In the genomic region with DNA sequence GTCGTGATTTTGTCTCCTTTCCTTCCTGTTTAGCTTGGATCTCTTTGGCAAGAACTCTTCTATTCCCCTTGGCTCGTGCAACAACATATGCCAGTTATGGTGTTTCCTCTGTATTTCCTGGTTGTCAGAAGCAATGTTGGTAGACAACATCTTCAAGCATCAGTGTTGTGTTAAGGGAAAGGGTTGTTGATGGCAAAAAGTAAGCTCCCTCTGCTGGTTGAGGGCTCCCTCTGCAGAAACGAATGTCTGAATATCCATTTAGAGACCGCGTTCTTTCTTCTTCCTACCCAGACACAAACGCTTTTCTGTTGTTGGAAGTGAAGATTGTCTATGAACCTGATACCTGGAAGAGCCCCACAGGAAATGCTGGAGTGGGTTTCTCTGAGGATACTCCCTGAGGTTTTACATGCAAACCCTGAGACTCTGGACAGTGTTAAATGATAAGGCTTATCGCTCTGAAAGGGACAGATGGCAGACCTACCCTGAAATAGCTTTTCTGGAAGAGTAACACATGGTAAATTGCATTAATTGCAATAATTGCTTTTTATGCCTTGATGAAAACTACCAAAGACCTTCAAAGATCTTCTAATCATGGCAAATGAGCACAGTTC, we compare ENCODE assay signal across 8 cellular contexts. TPM values are rescaled to one million over a fixed set of nuclear protein-coding genes. Genes with fewer than 3 reads are reported as not detected.
DNase-seq lines count a peak whose midpoint lies in the region; ATAC-seq, FAIRE-seq and TF ChIP-seq lines count a peak whose summit lies in the region.

No MANE protein-coding gene starts in this region.

- no peaks in the 10 kb centered on the region for H3K79me2 ChIP-seq in GM12878 (ENCODE audit: control insufficient read depth, insufficient read depth, low read length)

- ATAC-seq in GM21717 (IDR thresholded peaks at IDR 0.05; ENCODE audit: unreplicated experiment) (peak; percentile 59), GM12878 (peak; percentile 95), GM18873 (IDR thresholded peaks at IDR 0.05; ENCODE audit: low FRiP score, unreplicated experiment) (no peak)

- H3K9me3 ChIP-seq in GM12878 (replicated peaks; ENCODE audit: control insufficient read depth, insufficient read depth, low read length): no peaks in the 10 kb centered on the region

- no TSS peak for BruUV-seq in GM12878 (replicated peaks; lab: Mats Ljungman, UMichigan)

- TF ChIP-seq POLR2A in GM12878 (IDR thresholded peaks at IDR 0.05; ENCODE audit: low read depth, low read length): no peak

- POLR2A ChIA-PET in GM12878 (lab: Charles Lee): no interaction called here

- in situ Hi-C loops in GM12878 (cut with MboI): loop anchor here (10.0 kb wide), 1 partner anchor 650 kb away; no protein-coding TSS in a partner anchor

- DNase-seq in NCI-H1417 (lab: John Stamatoyannopoulos, UW): peak in 2 of 3 experiments; percentile 0 to 21
- DNase-seq in NCI-H1417 treated with DMSO at 0.1 percent for 48 hours (lab: John Stamatoyannopoulos, UW): no peak
- peak; percentile 7 for DNase-seq in NCI-H1048 (lab: John Stamatoyannopoulos, UW)
- no peak for DNase-seq in GM12878 (ENCODE audit: low read depth, low spot score)
- DNase-seq in kidney tubule cell (ENCODE audit: low spot score): peak; percentile 57
- no peak for DNase-seq in COR-L47 (lab: John Stamatoyannopoulos, UW)

- H3K4me2 ChIP-seq in GM12878 (ENCODE audit: control insufficient read depth, insufficient read depth): no peak overlapping the region

- no peak for TF ChIP-seq EP300 in GM12878 (IDR thresholded peaks at IDR 0.05; ENCODE audit: borderline replicate concordance in 1 of 2, control insufficient read depth in 1 of 2, low read depth in 2 of 2, low read length in 2 of 2)

- CTCF ChIA-PET in GM12878 (lab: Yijun Ruan, JAX): interaction anchor here (0.5 to 2.8 kb wide), 19 partner anchors 10 to 668 kb away, joined by 3 to 15 read pairs (median 3); no protein-coding TSS in a partner anchor

- H2AFZ ChIP-seq in GM12878 (ENCODE audit: control insufficient read depth, low read depth, low read length): no peak overlapping the region

- H3K4me1 ChIP-seq in GM12878 (ENCODE audit: control insufficient read depth, insufficient read depth, low read length): no peaks in the 10 kb centered on the region

- H4K20me1 ChIP-seq in GM12878 (ENCODE audit: control insufficient read depth, insufficient read depth): no peaks in the 10 kb centered on the region

- no peak overlapping the region for H3K27ac ChIP-seq in GM12878 (ENCODE audit: control insufficient read depth, insufficient read depth)

- SMC1A ChIA-PET in GM12878 (lab: Charles Lee; ENCODE audit: uncharacterized antibody, unreplicated experiment): interaction anchor here (0.6 to 1.9 kb wide), 7 partner anchors 26 to 643 kb away, joined by 3 to 9 read pairs (median 3); no protein-coding TSS in a partner anchor

- TF ChIP-seq RAD21 in GM12878 (IDR thresholded peaks at IDR 0.05; ENCODE audit: insufficient read depth, low read depth, low read length): peak; percentile 61

- H3K4me3 ChIP-seq in GM12878: no peak overlapping the region

- FAIRE-seq in GM12878 (lab: Jason Lieb, UNC): peak; percentile 85

- no peaks in the 10 kb centered on the region for H3K36me3 ChIP-seq in GM12878 (ENCODE audit: control insufficient read depth in 2 of 2, insufficient read depth in 2 of 2, low read length in 1 of 2)

- intact Hi-C loops in GM12878 (cut with micrococcal nuclease; ENCODE audit: unreplicated experiment): loop anchor here (1.0 to 5.0 kb wide), 2 partner anchors 429 to 643 kb away; no protein-coding TSS in a partner anchor

- 16% methylated on average over 7 of the region's 7 CpGs for WGBS in GM12878 (ENCODE audit: insufficient coverage, insufficient replicate concordance, low lambda C conversion rate, missing lambda C conversion rate)

- H3K9ac ChIP-seq in GM12878 (ENCODE audit: control insufficient read depth, insufficient read depth, low read length): no peak overlapping the region

- peak; percentile 72 to 85 (median 78) for TF ChIP-seq CTCF in GM12878 (IDR thresholded peaks at IDR 0.05 in 2 of 3, conservative IDR thresholded peaks at IDR 0.05 in 1 of 3; ENCODE audit: control insufficient read depth in 2 of 3, extremely low read depth in 1 of 3, insufficient read depth in 1 of 3, low read depth in 3 of 3, low read length in 3 of 3)

- RAD21 ChIA-PET in GM12878 (lab: Charles Lee; ENCODE audit: unreplicated experiment): interaction anchor here (0.6 to 1.2 kb wide), 4 partner anchors 257 to 644 kb away, joined by 3 to 4 read pairs (median 3); no protein-coding TSS in a partner anchor

- peaks cover 0 to 3% of the 10 kb centered on the region in 2 experiments; a peak in 1 of 4 replicates for H3K27me3 ChIP-seq in GM12878 (replicated peaks in 1 of 2; ENCODE audit: control insufficient read depth in 2 of 2, insufficient read depth in 2 of 2, low read length in 1 of 2)

TF ChIP-seq in GM12878, 131 proteins besides CTCF, POLR2A, EP300 and RAD21:
- TF ChIP-seq SMC3 (IDR thresholded peaks at IDR 0.05; ENCODE audit: borderline replicate concordance, low read length) (peak; percentile 86), BCLAF1 (IDR thresholded peaks at IDR 0.05) (no peak), SMARCA5 (IDR thresholded peaks at IDR 0.05) (peak; percentile 51; the same call in 1 of the 2 replicates), YY1 (IDR thresholded peaks at IDR 0.05; ENCODE audit: low read depth, low read length) (0 out of 2 replicates have a peak, but pooled peaks have one; percentile 48)

RNA-seq across cellular contexts. Expression of gene C1QL3, which starts 23.6 kb away (rescaled TPM):
- 0.17 TPM in 1 of 2 replicates, not detected in the other for total RNA-seq in GM12878 (2013; cell fraction: nucleolus; rRNA removed)
- 0.49 and 0.62 TPM in 2 replicates for total RNA-seq in GM12878 (2014; rRNA removed)
- total RNA-seq in GM12878 (2014; rRNA removed; fragmentation: Illumina TruSeq; extraction: Trizol): 0.18 and 0.27 TPM in 2 replicates
- 0.35 and 0.67 TPM in 2 replicates for total RNA-seq in GM12878 (2021)
- polyA plus RNA-seq in GM12878 (2011; ENCODE audit: low read depth): 0.22 TPM
- polyA plus RNA-seq in GM12878 (2011; rRNA removed): 0.03 and 0.06 TPM in 2 replicates
- polyA plus RNA-seq in GM12878 (2011; cell fraction: cytosol; rRNA removed): 0.13 TPM in 1 of 2 replicates, not detected in the other
- polyA plus RNA-seq in GM12878 (2011; cell fraction: nucleus; rRNA removed): not detected in 2 replicates
- polyA plus RNA-seq in GM12878 (2012): 0.64 and 0.81 TPM in 2 replicates
- 0.16 and 0.17 TPM in 2 replicates for polyA plus RNA-seq in GM12878 (2014; fragmentation: Illumina TruSeq; extraction: Trizol)
- under 1 TPM; 0.24 to 0.40 TPM for polyA plus RNA-seq in GM12878 (2014; fragmentation: Nextera tagmentation; extraction: Ambion mirVana)
- polyA plus RNA-seq in GM12878 (2014; rRNA removed): 0.32 and 0.59 TPM in 2 replicates
- 1 to 10 TPM in 1 of 2 experiments, under 1 TPM in 1; 0.68 to 1.2 TPM for polyA plus RNA-seq in GM12878 (2016; fragmentation: Nextera tagmentation; extraction: Ambion mirVana)
- not detected in 2 replicates for polyA minus RNA-seq in GM12878 (2011; rRNA and poly(A)+ RNA removed)
- not detected in 2 replicates for polyA minus RNA-seq in GM12878 (2011; cell fraction: cytosol; rRNA and poly(A)+ RNA removed)
- polyA minus RNA-seq in GM12878 (2011; cell fraction: nucleus; rRNA and poly(A)+ RNA removed): 0.57 TPM in 1 of 2 replicates, not detected in the other

Comparison
In these comparisons a context has a peak if more than half of its experiments do, and no peak if none do; other contexts are left out.
1. DNase-seq: peak in NCI-H1417 (2 of 3), NCI-H1048 (single experiment) and kidney tubule cell (single experiment); none in NCI-H1417 treated with DMSO at 0.1 percent for 48 hours (single experiment), GM12878 (single experiment) and COR-L47 (single experiment).